Comparison of ENCODE assay signal across 20 cellular contexts in the genomic region with DNA sequence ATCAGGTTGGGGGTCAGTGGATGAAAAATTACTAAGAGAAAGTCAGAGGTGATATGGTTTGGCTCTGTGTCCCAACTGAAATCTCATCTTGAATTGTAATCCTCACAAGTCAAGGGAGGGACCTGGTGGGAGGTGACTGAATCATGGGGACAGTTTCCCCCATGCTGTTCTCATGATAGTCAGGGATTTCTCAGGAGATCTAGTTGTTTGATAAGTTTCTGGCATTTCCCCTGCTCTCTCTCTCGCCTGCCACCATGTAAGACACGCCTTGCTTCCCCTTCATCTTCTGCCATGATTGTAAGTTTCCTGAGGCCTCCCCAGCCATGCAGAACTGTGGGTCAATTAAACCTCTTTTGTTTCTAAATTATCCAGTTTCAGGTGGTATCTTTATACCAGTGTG.
"Had no signal": no experiment of that assay in that cellular context is flagged by ENCODE, and none has a peak within 500 bp of the region (broad histone marks: within the 10 kb centered on the region; RNA-seq: fewer than 3 reads in every experiment).

No MANE protein-coding gene starts in this region.

- H3K4me3 Mint-ChIP-seq: activated B cell treated with CpG ODN at 0.5 μM for 24 hours; activated CD4-positive, alpha-beta memory T cell treated with anti-CD3 and anti-CD28 coated beads for 36 hours; activated CD4-positive, alpha-beta T cell treated with anti-CD3 and anti-CD28 coated beads, Interleukin-2, amount 10 ng/mL, durations not matched to agents 24 days and 14 days; activated CD8-positive, alpha-beta T cell treated with anti-CD3 and anti-CD28 coated beads for 36 hours; activated naive CD4-positive, alpha-beta T cell treated with anti-CD3 and anti-CD28 coated beads for 36 hours; activated naive CD8-positive, alpha-beta T cell treated with anti-CD3 and anti-CD28 coated beads for 36 hours; activated T-cell treated with anti-CD3 and anti-CD28 coated beads, Interleukin-2, amount 50 U/mL, for 4 hours; activated T-cell treated with anti-CD3 and anti-CD28 coated beads, Interleukin-2, amount 50 U/mL, for 72 hours; activated T-helper 1 cell treated with anti-CD3 and anti-CD28 coated beads, Interleukin-12 subunit alpha, Interleukin-12 subunit beta, Interleukin-2, Interleukin-4 antibody, amounts not matched to agents 30 ng/mL and 10 ng/mL and 1 ng/mL, durations not matched to agents 14 hours and 24 hours and 36 hours; activated T-helper 17 cell treated with anti-CD3 and anti-CD28 coated beads, Interleukin-2, amount 50 U/mL, for 72 hours; T-helper 1 cell treated with Interleukin-12 subunit alpha and Interleukin-12 subunit beta and Interleukin-4 antibody, amounts not matched to agents 30 μg/mL and 1 μg/mL, for 36 hours; T-helper 2 cell treated with Interferon-gamma antibody and Interleukin-4, amounts not matched to agents 5 μg/mL and 100 μg/mL, for 36 hours had no signal

- H3K27me3 Mint-ChIP-seq: activated B cell treated with CpG ODN at 0.5 μM for 24 hours; activated CD4-positive, alpha-beta T cell treated with anti-CD3 and anti-CD28 coated beads, Interleukin-2, amount 10 ng/mL, durations not matched to agents 24 days and 14 days; activated CD8-positive, alpha-beta T cell treated with anti-CD3 and anti-CD28 coated beads for 36 hours; activated T-helper 17 cell treated with anti-CD3 and anti-CD28 coated beads, Interleukin-2, amount 50 U/mL, for 72 hours had no signal

- H3K9me3 Mint-ChIP-seq: activated B cell treated with CpG ODN at 0.5 μM for 24 hours; activated CD4-positive, alpha-beta memory T cell treated with anti-CD3 and anti-CD28 coated beads for 36 hours; activated CD4-positive, alpha-beta T cell treated with anti-CD3 and anti-CD28 coated beads, Interleukin-2, amount 10 ng/mL, durations not matched to agents 24 days and 14 days; activated CD8-positive, alpha-beta T cell treated with anti-CD3 and anti-CD28 coated beads for 36 hours; activated naive CD4-positive, alpha-beta T cell treated with anti-CD3 and anti-CD28 coated beads, Interleukin-2, amount 50 U/mL, for 72 hours; activated T-cell treated with anti-CD3 and anti-CD28 coated beads, Interleukin-2, amount 50 U/mL, for 4 hours; activated T-cell treated with anti-CD3 and anti-CD28 coated beads, Interleukin-2, amount 50 U/mL, for 72 hours; activated T-helper 1 cell treated with anti-CD3 and anti-CD28 coated beads, Interleukin-12 subunit alpha, Interleukin-12 subunit beta, Interleukin-2, Interleukin-4 antibody, amounts not matched to agents 30 ng/mL and 10 ng/mL and 1 ng/mL, durations not matched to agents 14 hours and 24 hours and 36 hours; activated T-helper 17 cell treated with anti-CD3 and anti-CD28 coated beads, Interleukin-2, amount 50 U/mL, for 72 hours; T-helper 1 cell treated with Interleukin-12 subunit alpha and Interleukin-12 subunit beta and Interleukin-4 antibody, amounts not matched to agents 30 μg/mL and 1 μg/mL, for 36 hours; T-helper 2 cell treated with Interferon-gamma antibody and Interleukin-4, amounts not matched to agents 5 μg/mL and 100 μg/mL, for 36 hours had no signal

- H3K27me3 ChIP-seq: adrenal gland, body of pancreas, brain microvascular endothelial cell, breast epithelium had no signal

- H3K4me1 ChIP-seq: adrenal gland, body of pancreas, breast epithelium had no signal

- DNase-seq: activated B cell treated with CpG ODN at 0.5 μM for 24 hours; activated T-cell treated with anti-CD3 and anti-CD28 coated beads, Interleukin-2, amount 50 U/mL, for 1 hour; activated T-cell treated with anti-CD3 and anti-CD28 coated beads, Interleukin-2, amount 50 U/mL, for 4 hours; central memory CD4-positive, alpha-beta T cell had no signal

- H3K9me3 ChIP-seq: adrenal gland, body of pancreas, breast epithelium had no signal

- H3K4me3 ChIP-seq: adrenal gland, body of pancreas, breast epithelium had no signal

- H3K27ac ChIP-seq: adrenal gland, body of pancreas, brain microvascular endothelial cell, breast epithelium, VCaP had no signal

- H3K36me3 ChIP-seq: adrenal gland, brain microvascular endothelial cell, breast epithelium had no signal

- H3K4me1 Mint-ChIP-seq: activated B cell treated with CpG ODN at 0.5 μM for 24 hours; activated CD4-positive, alpha-beta T cell treated with anti-CD3 and anti-CD28 coated beads, Interleukin-2, amount 10 ng/mL, durations not matched to agents 24 days and 14 days; activated naive CD8-positive, alpha-beta T cell treated with anti-CD3 and anti-CD28 coated beads for 36 hours; activated T-helper 17 cell treated with anti-CD3 and anti-CD28 coated beads, Interleukin-2, amount 50 U/mL, for 72 hours had no signal

- H3K27ac Mint-ChIP-seq: activated B cell treated with CpG ODN at 0.5 μM for 24 hours; activated CD4-positive, alpha-beta memory T cell treated with anti-CD3 and anti-CD28 coated beads for 36 hours; activated CD4-positive, alpha-beta T cell treated with anti-CD3 and anti-CD28 coated beads, Interleukin-2, amount 10 ng/mL, durations not matched to agents 24 days and 14 days; activated CD8-positive, alpha-beta T cell treated with anti-CD3 and anti-CD28 coated beads for 36 hours; activated naive CD4-positive, alpha-beta T cell treated with anti-CD3 and anti-CD28 coated beads for 36 hours; activated naive CD4-positive, alpha-beta T cell treated with anti-CD3 and anti-CD28 coated beads, Interleukin-2, amount 50 U/mL, for 72 hours; activated naive CD8-positive, alpha-beta T cell treated with anti-CD3 and anti-CD28 coated beads for 36 hours; activated T-cell treated with anti-CD3 and anti-CD28 coated beads, Interleukin-2, amount 50 U/mL, for 72 hours; activated T-helper 1 cell treated with anti-CD3 and anti-CD28 coated beads, Interleukin-12 subunit alpha, Interleukin-12 subunit beta, Interleukin-2, Interleukin-4 antibody, amounts not matched to agents 30 ng/mL and 10 ng/mL and 1 ng/mL, durations not matched to agents 14 hours and 24 hours and 36 hours; activated T-helper 17 cell treated with anti-CD3 and anti-CD28 coated beads, Interleukin-2, amount 50 U/mL, for 72 hours; T-helper 1 cell treated with Interleukin-12 subunit alpha and Interleukin-12 subunit beta and Interleukin-4 antibody, amounts not matched to agents 30 μg/mL and 1 μg/mL, for 36 hours; T-helper 2 cell treated with Interferon-gamma antibody and Interleukin-4, amounts not matched to agents 5 μg/mL and 100 μg/mL, for 36 hours had no signal

- H3K36me3 Mint-ChIP-seq: activated CD4-positive, alpha-beta memory T cell treated with anti-CD3 and anti-CD28 coated beads for 36 hours; activated naive CD4-positive, alpha-beta T cell treated with anti-CD3 and anti-CD28 coated beads, Interleukin-2, amount 50 U/mL, for 72 hours; activated naive CD8-positive, alpha-beta T cell treated with anti-CD3 and anti-CD28 coated beads for 36 hours had no signal

- ATAC-seq: activated CD8-positive, alpha-beta T cell treated with anti-CD3 and anti-CD28 coated beads for 36 hours; activated naive CD4-positive, alpha-beta T cell treated with anti-CD3 and anti-CD28 coated beads, Interleukin-2, amount 50 U/mL, for 72 hours; activated T-cell treated with anti-CD3 and anti-CD28 coated beads, Interleukin-2, amount 50 U/mL, for 4 hours; activated T-cell treated with anti-CD3 and anti-CD28 coated beads, Interleukin-2, amount 50 U/mL, for 72 hours; activated T-helper 17 cell treated with anti-CD3 and anti-CD28 coated beads, Interleukin-2, amount 50 U/mL, for 72 hours had no signal
